Comparison of ENCODE assay signal across 23 cellular contexts in the genomic region with DNA sequence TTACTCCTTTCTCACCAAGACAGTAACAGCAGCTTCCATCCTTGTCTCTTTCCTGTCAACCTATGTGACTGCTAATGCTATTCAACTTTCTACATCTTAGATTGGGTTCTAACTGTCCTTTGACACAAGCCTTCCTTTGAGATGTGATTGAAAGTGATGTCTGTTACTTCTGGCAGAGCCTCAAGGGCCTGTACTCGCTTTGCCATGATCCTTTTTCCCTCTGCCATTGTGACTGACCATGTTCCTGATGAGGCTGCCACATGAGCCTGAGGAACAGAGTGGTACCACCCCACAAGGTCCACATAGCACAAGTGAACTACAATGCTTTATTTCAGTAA.
A peak's percentile ranks its signal among the peaks of the same experiment; 100 is the strongest.
DNase-seq lines count a peak whose midpoint lies in the region; ATAC-seq and TF ChIP-seq lines count a peak whose summit lies in the region.
"Had no signal": no experiment of that assay in that cellular context is flagged by ENCODE, and none has a peak within 500 bp of the region (broad histone marks: within the 10 kb centered on the region; RNA-seq: fewer than 3 reads in every experiment).

No MANE protein-coding gene starts in this region.

- no peaks in the 10 kb centered on the region for H3K27me3 ChIP-seq in BLaER1 treated with 17β-estradiol and CSF1 and Interleukin-3, amounts not matched to agents 10 nM and 100 nM
- no peaks in the 10 kb centered on the region for H3K27me3 ChIP-seq in Peyer's patch
- H3K27me3 ChIP-seq: MG63, right atrium auricular region had no signal

- DNase-seq in Peyer's patch (no peak), globus pallidus (ENCODE audit: low spot score) (peak; percentile 35), progenitor cell of endocrine pancreas (ENCODE audit: low spot score, unreplicated experiment) (no peak), SK-N-DZ (ENCODE audit: low spot score) (no peak), AG08396 (ENCODE audit: low spot score) (no peak)
- DNase-seq: activated CD4-positive, alpha-beta T cell treated with anti-CD3 and anti-CD28 coated beads for 4 hours; activated T-cell treated with anti-CD3 and anti-CD28 coated beads, Interleukin-2, amount 50 U/mL, for 4 hours; adrenal gland; DMS 273 treated with DMSO at 0.1 percent for 48 hours; HCEC 1CT; left cardiac atrium; mesenchymal stem cell; MG63; NCI-H446; occipital lobe; SK-N-SH; stimulated activated naive CD8-positive, alpha-beta T cell treated with anti-CD3 and anti-CD28 coated beads, Interleukin-15, amount 100 ng/mL, for 72 hours had no signal

- peaks cover 9% of the 10 kb centered on the region for H3K36me3 Mint-ChIP-seq in progenitor cell of endocrine pancreas (ENCODE audit: insufficient read depth)
- H3K36me3 Mint-ChIP-seq: IgD-negative memory B cell had no signal

- peaks cover 63 to 100% (median 71%) of the 10 kb centered on the region in 10 experiments for H3K4me1 ChIP-seq in BLaER1 treated with 17β-estradiol and CSF1 and Interleukin-3, amounts not matched to agents 10 nM and 100 nM
- peaks cover 3 to 36% (median 8%) of the 10 kb centered on the region in 4 donors for H3K4me1 ChIP-seq in Peyer's patch
- H3K4me1 ChIP-seq: adrenal gland, right atrium auricular region had no signal

- H3K27ac Mint-ChIP-seq in progenitor cell of endocrine pancreas, result peak overlapping the region; percentile 25
- H3K27ac Mint-ChIP-seq: stimulated activated naive CD8-positive, alpha-beta T cell treated with anti-CD3 and anti-CD28 coated beads, Interleukin-15, amount 100 ng/mL, for 72 hours had no signal

- no peak for TF ChIP-seq POLR2A in Peyer's patch (IDR thresholded peaks at IDR 0.05)

- peaks cover 0 to 5% (median 0%) of the 10 kb centered on the region in 11 experiments; a peak in 1 of 22 replicates for H3K36me3 ChIP-seq in BLaER1 treated with 17β-estradiol and CSF1 and Interleukin-3, amounts not matched to agents 10 nM and 100 nM
- no peaks in the 10 kb centered on the region for H3K36me3 ChIP-seq in Peyer's patch
- H3K36me3 ChIP-seq: adrenal gland, MG63, right atrium auricular region had no signal

- no peaks in the 10 kb centered on the region for H3K27me3 Mint-ChIP-seq in progenitor cell of endocrine pancreas
- H3K27me3 Mint-ChIP-seq: stimulated activated naive CD8-positive, alpha-beta T cell treated with anti-CD3 and anti-CD28 coated beads, Interleukin-15, amount 100 ng/mL, for 72 hours had no signal

- TF ChIP-seq CTCF in Peyer's patch (IDR thresholded peaks at IDR 0.05) (no peak), progenitor cell of endocrine pancreas (IDR thresholded peaks at IDR 0.05; ENCODE audit: unreplicated experiment) (no peak)

- ATAC-seq in HG03108 (IDR thresholded peaks at IDR 0.05; ENCODE audit: unreplicated experiment), result no peak
- no peak for ATAC-seq in GM18498 (IDR thresholded peaks at IDR 0.05; ENCODE audit: unreplicated experiment)
- ATAC-seq: activated T-cell treated with anti-CD3 and anti-CD28 coated beads, Interleukin-2, amount 50 U/mL, for 4 hours; left cardiac atrium; stimulated activated naive CD8-positive, alpha-beta T cell treated with anti-CD3 and anti-CD28 coated beads, Interleukin-15, amount 100 ng/mL, for 72 hours had no signal

- no peak overlapping the region for H3K4me3 ChIP-seq in BLaER1 treated with 17β-estradiol and CSF1 and Interleukin-3, amounts not matched to agents 10 nM and 100 nM
- no peak overlapping the region for H3K4me3 ChIP-seq in Peyer's patch
- H3K4me3 ChIP-seq: adrenal gland, MG63, right atrium auricular region had no signal

- H3K9me3 Mint-ChIP-seq in progenitor cell of endocrine pancreas (ENCODE audit: low read depth), result peaks cover 12% of the 10 kb centered on the region

- peaks cover 22 to 45% (median 35%) of the 10 kb centered on the region in 11 experiments for H3K9me3 ChIP-seq in BLaER1 treated with 17β-estradiol and CSF1 and Interleukin-3, amounts not matched to agents 10 nM and 100 nM (replicated peaks in 1 of 11)
- H3K9me3 ChIP-seq in Peyer's patch, result peaks cover 0 to 8% (median 3%) of the 10 kb centered on the region in 4 donors
- H3K9me3 ChIP-seq: adrenal gland, right atrium auricular region, SK-N-SH had no signal

- H3K4me2 ChIP-seq in BLaER1 treated with 17β-estradiol and CSF1 and Interleukin-3, amounts not matched to agents 10 nM and 100 nM, result peak overlapping the region; percentile 86 to 100 (median 95); a peak in 21 of 22 replicates
- H3K4me2 ChIP-seq: SK-N-SH had no signal

- no peak overlapping the region for H3K9ac ChIP-seq in BLaER1 treated with 17β-estradiol and CSF1 and Interleukin-3, amounts not matched to agents 10 nM and 100 nM
- H3K9ac ChIP-seq: SK-N-SH had no signal

- H3K4me1 Mint-ChIP-seq in progenitor cell of endocrine pancreas (ENCODE audit: low read depth), result peaks cover 36% of the 10 kb centered on the region

- peak overlapping the region; percentile 6 for H3K4me3 Mint-ChIP-seq in progenitor cell of endocrine pancreas (ENCODE audit: low read depth)
- H3K4me3 Mint-ChIP-seq: activated T-cell treated with anti-CD3 and anti-CD28 coated beads, Interleukin-2, amount 50 U/mL, for 4 hours; IgD-negative memory B cell; stimulated activated naive CD8-positive, alpha-beta T cell treated with anti-CD3 and anti-CD28 coated beads, Interleukin-15, amount 100 ng/mL, for 72 hours had no signal

- no peaks in the 10 kb centered on the region for H4K20me1 ChIP-seq in BLaER1 treated with 17β-estradiol and CSF1 and Interleukin-3, amounts not matched to agents 10 nM and 100 nM

- no peak overlapping the region; a peak in 1 of 22 replicates for H3K27ac ChIP-seq in BLaER1 treated with 17β-estradiol and CSF1 and Interleukin-3, amounts not matched to agents 10 nM and 100 nM
- peak overlapping the region in 3 of 4 donors; percentile 68 to 95 (median 80) for H3K27ac ChIP-seq in Peyer's patch
- H3K27ac ChIP-seq: adrenal gland, right atrium auricular region, RWPE1 had no signal

Comparison
In these comparisons a context has a peak if more than half of its experiments do, and no peak if none do; other contexts are left out.
1. H3K27ac ChIP-seq: peak in Peyer's patch (3 of 4); none in BLaER1 treated with 17β-estradiol and CSF1 and Interleukin-3, amounts not matched to agents 10 nM and 100 nM (0 of 11).